In genomic region chr6:26043389-26044139, GRCh38 we compare ENCODE assay signal across 8 cellular contexts. TPM values are rescaled to one million over a fixed set of nuclear protein-coding genes. Genes with fewer than 3 reads are reported as not detected.
DNase-seq lines count a peak whose midpoint lies in the region; ATAC-seq, FAIRE-seq and TF ChIP-seq lines count a peak whose summit lies in the region.

No MANE protein-coding gene starts in this region.

- no peaks in the 10 kb centered on the region for H3K9me3 ChIP-seq in stomach

- TF ChIP-seq CTCF in stomach (IDR thresholded peaks at IDR 0.05) = peak in 1 of 7 experiments; percentile 12

- intact Hi-C loops in stomach (cut with DNase I; ENCODE audit: low total_unique reads) = no loop called here

- peaks cover 5 to 25% (median 14%) of the 10 kb centered on the region in 4 donors for H3K4me1 ChIP-seq in stomach

- peak overlapping the region; percentile 92 to 98 (median 94) for H3K27ac ChIP-seq in stomach

- DNase-seq in GM12891 (ENCODE audit: insufficient read length, low spot score) = no peak
- DNase-seq in NCI-H146 treated with DMSO at 0.1 percent for 48 hours (lab: John Stamatoyannopoulos, UW; ENCODE audit: unreplicated experiment) = peak; percentile 98
- peak; percentile 46 to 66 for DNase-seq in activated CD4-positive, alpha-beta T cell treated with anti-CD3 and anti-CD28 coated beads, Interleukin-2, amount 50 U/mL, for 24 hours (ENCODE audit: low read depth in 1 of 2, low spot score in 1 of 2)
- peak; percentile 58 for DNase-seq in effector CD8-positive, alpha-beta T cell (lab: John Stamatoyannopoulos, UW)
- peak; percentile 67 to 80 for DNase-seq in memory B cell (ENCODE audit: low spot score in 2 of 2)
- peak; percentile 76 for DNase-seq in stomach
- DNase-seq in NCI-H510A (lab: John Stamatoyannopoulos, UW) = no peak

- H3K27me3 ChIP-seq in stomach = no peaks in the 10 kb centered on the region

- WGBS in stomach, 5 donors = 0 to 1% (median 1%) methylated on average over 31 to 32 of the region's 32 CpGs

- H3K4me3 Mint-ChIP-seq in memory B cell = peak overlapping the region; percentile 92

- FAIRE-seq in GM12891 (lab: Jason Lieb, UNC) = peak; percentile 91

- H3K36me3 ChIP-seq in stomach = no peaks in the 10 kb centered on the region

- no peaks in the 10 kb centered on the region for H3K27me3 Mint-ChIP-seq in memory B cell

- H3K9me3 Mint-ChIP-seq in memory B cell = no peaks in the 10 kb centered on the region

- H3K4me1 Mint-ChIP-seq in memory B cell = peaks cover 12% of the 10 kb centered on the region

- H3K27ac Mint-ChIP-seq in memory B cell = peak overlapping the region; percentile 97

- peak overlapping the region; percentile 48 to 55 (median 52) for H3K4me3 ChIP-seq in stomach

- TF ChIP-seq EP300 in stomach (IDR thresholded peaks at IDR 0.05) = no peak

- H3K36me3 Mint-ChIP-seq in memory B cell = no peaks in the 10 kb centered on the region

- TF ChIP-seq POLR2A in GM12891 (IDR thresholded peaks at IDR 0.05; ENCODE audit: low read depth, low read length) (peak; percentile 84), stomach (IDR thresholded peaks at IDR 0.05) (peak in 2 of 4 donors; percentile 98 to 99)

- ATAC-seq in HG02678 (IDR thresholded peaks at IDR 0.05; ENCODE audit: unreplicated experiment) (peak; percentile 67), memory B cell (ENCODE audit: low read depth) (peak; percentile 73)

TF ChIP-seq in GM12891, 5 proteins besides CTCF, POLR2A, EP300 and RAD21:
- TF ChIP-seq SPI1 (IDR thresholded peaks at IDR 0.05; ENCODE audit: low read depth, low read length) (no peak), PAX5 (IDR thresholded peaks at IDR 0.05; ENCODE audit: insufficient read depth, low read length, severe bottlenecking) (no peak), POLR2AphosphoS5 (IDR thresholded peaks at IDR 0.05; ENCODE audit: low read depth, low read length) (peak; percentile 78), POU2F2 (IDR thresholded peaks at IDR 0.05; ENCODE audit: low read depth, low read length) (0 out of 2 replicates have a peak, but pooled peaks have one; percentile 39), TAF1 (IDR thresholded peaks at IDR 0.05; ENCODE audit: low read depth, low read length) (peak; percentile 56; the same call in 1 of the 2 replicates)

RNA-seq across cellular contexts. Expression of gene HFE, which starts 43.7 kb away (rescaled TPM):
- polyA plus RNA-seq in GM12891 (2012; ENCODE audit: low read depth, missing spikeins) = 0.98 TPM
- 1 to 10 TPM; 3.5 to 8.2 (median 4.5) TPM for total RNA-seq in stomach
- 1 to 10 TPM; 1.5 to 3.7 (median 3.5) TPM for polyA plus RNA-seq in stomach

Comparison
In these comparisons a context has a peak if more than half of its experiments do, and no peak if none do; other contexts are left out.
1. DNase-seq: peak in NCI-H146 treated with DMSO at 0.1 percent for 48 hours (single experiment), activated CD4-positive, alpha-beta T cell treated with anti-CD3 and anti-CD28 coated beads, Interleukin-2, amount 50 U/mL, for 24 hours (2 of 2), effector CD8-positive, alpha-beta T cell (single experiment), memory B cell (2 of 2) and stomach (single experiment); none in GM12891 (single experiment) and NCI-H510A (single experiment).